In the genomic region with DNA sequence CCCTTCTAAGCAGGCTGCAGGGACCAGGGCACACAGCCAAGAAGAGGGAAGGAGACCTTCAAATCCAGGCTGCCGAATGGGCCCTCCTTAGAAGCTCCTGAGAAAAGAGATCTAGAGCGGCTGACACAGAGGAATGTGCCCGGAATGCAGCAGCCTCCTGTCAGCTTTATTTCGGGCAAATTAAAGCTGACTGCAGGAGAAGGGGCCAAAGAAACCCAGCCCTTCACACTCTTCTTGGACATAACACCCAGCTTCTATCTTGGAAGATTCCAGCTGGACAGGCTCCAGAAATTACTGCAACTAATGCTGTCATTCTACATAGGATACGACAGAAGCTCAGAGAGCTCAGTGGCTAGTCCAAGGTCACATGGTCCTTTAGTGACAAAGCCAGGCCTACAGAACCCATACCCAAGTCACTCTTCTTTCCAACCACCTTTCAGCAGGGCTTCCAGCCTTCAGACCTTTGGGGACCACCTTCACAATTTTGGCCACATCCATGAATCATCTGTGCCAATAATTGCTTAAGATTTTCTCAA, we compare ENCODE assay signal across 1 cellular context.
TF ChIP-seq lines count a peak whose summit lies in the region.

No MANE protein-coding gene starts in this region.

TF ChIP-seq in SK-N-SH, 30 proteins besides CTCF, POLR2A, EP300 and RAD21 (continued from another document):
- TF ChIP-seq YY1 (IDR thresholded peaks at IDR 0.05; ENCODE audit: low read depth) (no peak), EZH2phosphoT487 (IDR thresholded peaks at IDR 0.05; ENCODE audit: borderline replicate concordance, low read depth) (no peak), TCF12 (IDR thresholded peaks at IDR 0.05) (no peak)
TF ChIP-seq in SK-N-SH: peak in this region for 0.
